ENCODE assay signal across 20 cellular contexts in genomic region chr6:111208928-111209327, GRCh38.
DNase-seq lines count a peak whose midpoint lies in the region; ATAC-seq and TF ChIP-seq lines count a peak whose summit lies in the region.
"Had no signal": no experiment of that assay in that cellular context is flagged by ENCODE, and none has a peak within 500 bp of the region (broad histone marks: within the 10 kb centered on the region; RNA-seq: fewer than 3 reads in every experiment).

No MANE protein-coding gene starts in this region.

- no peaks in the 10 kb centered on the region for H3K4me1 ChIP-seq in CD4-positive, CD25-positive, alpha-beta regulatory T cell (ENCODE audit: control insufficient read depth, insufficient read depth, low read length, poor library complexity, severe bottlenecking)
- no peaks in the 10 kb centered on the region for H3K4me1 ChIP-seq in right lobe of liver
- H3K4me1 ChIP-seq: BLaER1 had no signal

- H3K9me3 ChIP-seq in CD4-positive, CD25-positive, alpha-beta regulatory T cell (ENCODE audit: control insufficient read depth in 2 of 2, low read length in 2 of 2), result no peaks in the 10 kb centered on the region
- no peaks in the 10 kb centered on the region for H3K9me3 ChIP-seq in right lobe of liver
- H3K9me3 ChIP-seq: BLaER1 had no signal

- whole genome bisulfite sequencing in right lobe of liver (ENCODE audit: insufficient coverage, low coverage, low lambda C conversion rate, missing lambda C conversion rate), result 65% methylated on average over 2 of the region's 2 CpGs

- TF ChIP-seq CTCF in right lobe of liver (IDR thresholded peaks at IDR 0.05), result no peak

- no peak overlapping the region for H3K4me3 Mint-ChIP-seq in CD4-positive, CD25-positive, alpha-beta regulatory T cell
- H3K4me3 Mint-ChIP-seq: B cell; CD4-positive, alpha-beta T cell; CD8-positive, alpha-beta memory T cell had no signal

- H3K9me3 Mint-ChIP-seq in CD4-positive, CD25-positive, alpha-beta regulatory T cell, result peaks cover 0 to 1% (median 0%) of the 10 kb centered on the region in 7 donors
- H3K9me3 Mint-ChIP-seq: CD4-positive, alpha-beta T cell; CD8-positive, alpha-beta memory T cell had no signal

- H3K27ac ChIP-seq in CD4-positive, CD25-positive, alpha-beta regulatory T cell (ENCODE audit: insufficient read depth, low read length, poor library complexity, severe bottlenecking), result peak overlapping the region; percentile 26
- H3K27ac ChIP-seq in right lobe of liver, result no peak overlapping the region
- H3K27ac ChIP-seq: 22Rv1, BLaER1, C4-2B, GM23248 had no signal

- peaks cover 21% of the 10 kb centered on the region for H3K36me3 Mint-ChIP-seq in CD4-positive, CD25-positive, alpha-beta regulatory T cell

- H3K36me3 ChIP-seq in CD4-positive, CD25-positive, alpha-beta regulatory T cell (ENCODE audit: control insufficient read depth, insufficient read depth, low read length), result peaks cover 4% of the 10 kb centered on the region
- H3K36me3 ChIP-seq in right lobe of liver, result no peaks in the 10 kb centered on the region
- H3K36me3 ChIP-seq: BLaER1 had no signal

- H3K4me3 ChIP-seq in CD4-positive, CD25-positive, alpha-beta regulatory T cell (ENCODE audit: low read depth, low read length), result no peak overlapping the region
- no peak overlapping the region for H3K4me3 ChIP-seq in right lobe of liver
- H3K4me3 ChIP-seq: BLaER1, GM12878, GM23248 had no signal

- H3K27ac Mint-ChIP-seq in CD4-positive, CD25-positive, alpha-beta regulatory T cell, result peak overlapping the region in 1 of 3 donors; percentile 37
- H3K27ac Mint-ChIP-seq: B cell; CD4-positive, alpha-beta T cell had no signal

- ATAC-seq in CD4-positive, CD25-positive, alpha-beta regulatory T cell (ENCODE audit: low read depth in 2 of 2), result no peak
- peak; percentile 42 for ATAC-seq in left lobe of liver
- peak; percentile 39 to 56 (median 42) for ATAC-seq in right lobe of liver
- no peak for ATAC-seq in sciatic nerve
- ATAC-seq in HG03039 (IDR thresholded peaks at IDR 0.05; ENCODE audit: unreplicated experiment), result no peak
- ATAC-seq: GM12878 had no signal

- peaks cover 12 to 20% (median 18%) of the 10 kb centered on the region in 4 donors for H3K4me1 Mint-ChIP-seq in CD4-positive, CD25-positive, alpha-beta regulatory T cell
- H3K4me1 Mint-ChIP-seq: B cell; CD8-positive, alpha-beta memory T cell had no signal

- no peaks in the 10 kb centered on the region for H3K27me3 ChIP-seq in CD4-positive, CD25-positive, alpha-beta regulatory T cell (ENCODE audit: control insufficient read depth, insufficient read depth, low read length)
- H3K27me3 ChIP-seq in right lobe of liver, result no peaks in the 10 kb centered on the region
- H3K27me3 ChIP-seq: BLaER1 had no signal

- DNase-seq in CD4-positive, CD25-positive, alpha-beta regulatory T cell, result no peak
- no peak for DNase-seq in left lobe of liver (ENCODE audit: low spot score)
- no peak for DNase-seq in right lobe of liver
- no peak for DNase-seq in sciatic nerve (ENCODE audit: low spot score)
- DNase-seq in NCI-H226, result no peak
- DNase-seq: CD4-positive, alpha-beta T cell; CD8-positive, alpha-beta memory T cell; DMS 273 treated with DMSO at 0.1 percent for 48 hours; DMS79; EL; GDM1; GM23248; H7; HCEC 1CT had no signal

- no peak for TF ChIP-seq POLR2A in right lobe of liver (IDR thresholded peaks at IDR 0.05)

- H3K27me3 Mint-ChIP-seq in CD4-positive, CD25-positive, alpha-beta regulatory T cell, result no peaks in the 10 kb centered on the region
- H3K27me3 Mint-ChIP-seq: B cell; CD4-positive, alpha-beta T cell had no signal

- intact Hi-C loops in right lobe of liver (cut with DNase I), result loop anchor here in 1 of 2 donors (5.0 kb wide), 1 partner anchor 152 kb away; no protein-coding TSS in a partner anchor
- intact Hi-C loops in sciatic nerve (cut with DNase I), result no loop called here

Comparison
In these comparisons a context has a peak if more than half of its experiments do, and no peak if none do; other contexts are left out.
1. ATAC-seq: peak in left lobe of liver (single experiment) and right lobe of liver (4 of 4); none in CD4-positive, CD25-positive, alpha-beta regulatory T cell (0 of 2), sciatic nerve (single experiment) and HG03039 (single experiment).